20 cellular contexts compared by ENCODE assay signal in the genomic region with DNA sequence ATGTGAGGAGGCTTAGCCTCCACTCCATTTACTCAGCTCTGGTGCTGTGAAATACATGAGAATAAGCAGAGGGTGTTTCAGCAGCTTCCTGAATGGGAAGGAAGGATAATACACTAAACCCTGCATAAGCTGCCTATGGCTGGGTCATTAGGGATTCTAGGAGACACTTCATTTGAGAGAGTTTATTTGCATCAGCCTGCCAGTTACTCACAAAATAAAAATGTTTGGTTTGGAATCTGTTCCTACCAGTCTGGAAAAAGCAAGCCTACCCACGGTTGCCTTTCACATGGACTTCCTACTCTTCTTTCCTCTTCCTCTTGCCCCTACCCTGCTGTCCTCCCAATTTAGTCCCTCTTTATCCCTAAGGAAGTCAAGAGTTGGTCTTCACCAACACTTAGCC. TPM values are rescaled to one million over a fixed set of nuclear protein-coding genes. Genes with fewer than 3 reads are reported as not detected.
"Had no signal": no experiment of that assay in that cellular context is flagged by ENCODE, and none has a peak within 500 bp of the region (broad histone marks: within the 10 kb centered on the region; RNA-seq: fewer than 3 reads in every experiment).

No MANE protein-coding gene starts in this region.

- DNase-seq: dermis blood vessel endothelial cell; effector memory CD4-positive, alpha-beta T cell; erythroblast; left ventricle myocardium superior; lower lobe of right lung; natural killer cell; occipital lobe; pancreas; right lobe of liver; small intestine; stimulated activated CD4-positive, alpha-beta T cell treated with anti-CD3 and anti-CD28 coated beads, Interleukin-12 subunit alpha, Interleukin-12 subunit beta, amount 100 ng/mL, for 4 hours; stimulated activated CD4-positive, alpha-beta T cell treated with anti-CD3 and anti-CD28 coated beads, Interleukin-1b, Interleukin-23, amount 100 ng/mL, for 48 hours; stimulated activated CD4-positive, alpha-beta T cell treated with anti-CD3 and anti-CD28 coated beads, Interleukin-4, amount 100 ng/mL, for 1 hour; stimulated activated CD8-positive, alpha-beta memory T cell treated with anti-CD3 and anti-CD28 coated beads, Interleukin-4, amount 100 ng/mL, for 48 hours; stimulated activated naive CD4-positive, alpha-beta T cell; stimulated activated naive CD8-positive, alpha-beta T cell treated with anti-CD3 and anti-CD28 coated beads, Interleukin-15, amount 100 ng/mL, for 72 hours; trophoblast cell had no signal

- H3K27ac ChIP-seq: coronary artery, lower lobe of right lung, pancreas, right lobe of liver, suprapubic skin, vagina had no signal

- ATAC-seq: left ventricle myocardium superior; lower lobe of right lung; natural killer cell; pancreas; right lobe of liver; stimulated activated naive CD8-positive, alpha-beta T cell treated with anti-CD3 and anti-CD28 coated beads, Interleukin-15, amount 100 ng/mL, for 72 hours had no signal

- H3K4me1 ChIP-seq: lower lobe of right lung, suprapubic skin, vagina had no signal

- H3K4me3 ChIP-seq: coronary artery, lower lobe of right lung, pancreas, right lobe of liver, suprapubic skin, vagina had no signal

- H3K27me3 ChIP-seq: pancreas, right lobe of liver, suprapubic skin, vagina had no signal

- H3K36me3 ChIP-seq: lower lobe of right lung, pancreas, right lobe of liver, suprapubic skin, vagina had no signal

- H3K9me3 ChIP-seq: lower lobe of right lung, pancreas, right lobe of liver, suprapubic skin, vagina had no signal

RNA-seq across cellular contexts. Expression of a gene that starts 20.5 kb away (rescaled TPM):
- total RNA-seq: dermis blood vessel endothelial cell had no signal
